Comparison of ENCODE assay signal across 13 cellular contexts in genomic region chr3:156131241-156131640, GRCh38. TPM values are rescaled to one million over a fixed set of nuclear protein-coding genes. Genes with fewer than 3 reads are reported as not detected.
A peak's percentile ranks its signal among the peaks of the same experiment; 100 is the strongest.
DNase-seq lines count a peak whose midpoint lies in the region; FAIRE-seq and TF ChIP-seq lines count a peak whose summit lies in the region.
"Had no signal": no experiment of that assay in that cellular context is flagged by ENCODE, and none has a peak within 500 bp of the region (broad histone marks: within the 10 kb centered on the region; RNA-seq: fewer than 3 reads in every experiment).

No MANE protein-coding gene starts in this region.

- no peaks in the 10 kb centered on the region for H3K27me3 ChIP-seq in left ventricle myocardium inferior (ENCODE audit: low read depth)
- H3K27me3 ChIP-seq in right atrium auricular region, result no peaks in the 10 kb centered on the region
- H3K27me3 ChIP-seq in vagina, result no peaks in the 10 kb centered on the region
- H3K27me3 ChIP-seq: BLaER1 treated with 17β-estradiol and CSF1 and Interleukin-3, amounts not matched to agents 10 nM and 100 nM had no signal

- intact Hi-C loops in left ventricle myocardium inferior (cut with micrococcal nuclease) (no loop called here), vagina (cut with DNase I) (no loop called here)

- DNase-seq in left ventricle myocardium inferior (no peak), right atrium auricular region (ENCODE audit: low spot score) (no peak), cerebellar cortex (ENCODE audit: low spot score) (peak; percentile 91), fibroblast of the aortic adventitia (ENCODE audit: low read depth) (peak; percentile 5), hepatic stellate cell (ENCODE audit: low spot score) (no peak), urothelium cell line (ENCODE audit: low spot score) (no peak), vagina (ENCODE audit: extremely low spot score in 2 of 2) (no peak)
- DNase-seq: ACHN; CD4-positive, CD25-positive, alpha-beta regulatory T cell; DMS53; H7 had no signal

- TF ChIP-seq CTCF in left ventricle myocardium inferior (IDR thresholded peaks at IDR 0.05; ENCODE audit: borderline replicate concordance) (no peak), right atrium auricular region (IDR thresholded peaks at IDR 0.05) (no peak), fibroblast of the aortic adventitia (IDR thresholded peaks at IDR 0.05; ENCODE audit: insufficient read depth, low read length) (no peak), vagina (IDR thresholded peaks at IDR 0.05) (no peak)

- H3K4me3 ChIP-seq in left ventricle myocardium inferior, result no peak overlapping the region
- H3K4me3 ChIP-seq in right atrium auricular region, result no peak overlapping the region
- H3K4me3 ChIP-seq in fibroblast of the aortic adventitia (ENCODE audit: low read depth, low read length), result no peak overlapping the region
- no peak overlapping the region for H3K4me3 ChIP-seq in vagina
- H3K4me3 ChIP-seq: BLaER1 treated with 17β-estradiol and CSF1 and Interleukin-3, amounts not matched to agents 10 nM and 100 nM had no signal

- no peak for TF ChIP-seq POLR2A in vagina (IDR thresholded peaks at IDR 0.05)

- H3K27ac ChIP-seq in left ventricle myocardium inferior (replicated peaks) (peak overlapping the region; percentile 47), right atrium auricular region (peak overlapping the region in 1 of 2 donors; percentile 25), vagina (no peak overlapping the region)
- H3K27ac ChIP-seq: BLaER1 treated with 17β-estradiol and CSF1 and Interleukin-3, amounts not matched to agents 10 nM and 100 nM had no signal

- H3K9me3 ChIP-seq in left ventricle myocardium inferior (replicated peaks) (no peaks in the 10 kb centered on the region), right atrium auricular region (no peaks in the 10 kb centered on the region), vagina (no peaks in the 10 kb centered on the region)
- H3K9me3 ChIP-seq: BLaER1 treated with 17β-estradiol and CSF1 and Interleukin-3, amounts not matched to agents 10 nM and 100 nM had no signal

- FAIRE-seq in urothelium cell line (lab: Jason Lieb, UNC), result no peak
- FAIRE-seq: GM18507 had no signal

- H3K36me3 ChIP-seq in left ventricle myocardium inferior (no peaks in the 10 kb centered on the region), right atrium auricular region (no peaks in the 10 kb centered on the region), vagina (no peaks in the 10 kb centered on the region)
- H3K36me3 ChIP-seq: BLaER1 treated with 17β-estradiol and CSF1 and Interleukin-3, amounts not matched to agents 10 nM and 100 nM had no signal

- no peaks in the 10 kb centered on the region for H3K4me1 ChIP-seq in left ventricle myocardium inferior
- H3K4me1 ChIP-seq in right atrium auricular region, result no peaks in the 10 kb centered on the region
- H3K4me1 ChIP-seq in vagina, result no peaks in the 10 kb centered on the region
- H3K4me1 ChIP-seq: BLaER1 treated with 17β-estradiol and CSF1 and Interleukin-3, amounts not matched to agents 10 nM and 100 nM had no signal

RNA-seq across cellular contexts. Expression of gene KCNAB1, which starts 10.9 kb away (rescaled TPM):
- total RNA-seq in left ventricle myocardium inferior (2.4 TPM), right atrium auricular region (1 to 10 TPM; 2.0 to 3.2 TPM), fibroblast of the aortic adventitia (ENCODE audit: low replicate concordance) (3.3 and 9.2 TPM in 2 replicates), vagina (3.9 TPM)

Comparison
In these comparisons a context has a peak if more than half of its experiments do, and no peak if none do; other contexts are left out.
1. DNase-seq: peak in cerebellar cortex (single experiment) and fibroblast of the aortic adventitia (single experiment); none in left ventricle myocardium inferior (single experiment), right atrium auricular region (single experiment), hepatic stellate cell (single experiment), urothelium cell line (single experiment) and vagina (0 of 2).